ENCODE assay signal across 8 cellular contexts in the genomic region with DNA sequence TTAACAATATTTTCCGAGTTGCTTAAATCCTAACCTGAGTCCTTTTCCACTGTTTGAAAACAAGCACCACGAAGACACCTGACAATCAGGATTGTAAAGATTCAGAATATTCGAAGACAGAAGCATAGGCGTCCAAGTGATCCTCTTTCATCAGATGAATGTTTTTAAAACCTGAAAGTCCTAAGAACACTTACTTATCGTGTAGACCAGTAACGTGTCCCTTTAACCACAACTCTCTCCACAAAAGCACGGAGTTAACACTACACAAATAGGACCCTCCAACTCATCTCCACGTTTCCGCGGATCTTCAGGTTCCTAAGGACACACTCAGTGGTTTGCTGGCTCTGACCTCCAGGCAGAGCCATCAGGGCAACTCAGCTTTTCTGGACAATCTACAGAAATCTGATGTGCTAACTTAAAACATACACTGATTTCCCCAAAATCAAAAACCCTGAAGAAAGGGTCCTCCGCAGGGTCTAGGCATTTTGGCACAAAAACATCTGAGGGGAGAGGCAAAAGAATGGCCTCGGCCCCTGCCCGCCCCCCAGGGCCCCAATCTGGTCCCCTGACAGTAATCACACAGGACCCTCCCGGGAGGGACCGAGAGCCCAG. TPM values are rescaled to one million over a fixed set of nuclear protein-coding genes. Genes with fewer than 3 reads are reported as not detected.
DNase-seq lines count a peak whose midpoint lies in the region; ATAC-seq and TF ChIP-seq lines count a peak whose summit lies in the region.

No MANE protein-coding gene starts in this region.

- H3K27ac ChIP-seq in OCI-LY1 (ENCODE audit: low read depth, low read length, poor library complexity, severe bottlenecking) (peak overlapping the region; percentile 19), colonic mucosa (peak overlapping the region; percentile 81)

- intact Hi-C loops in activated CD4-positive, alpha-beta T cell treated with anti-CD3 and anti-CD28 coated beads for 36 hours (cut with DNase I, micrococcal nuclease), result loop anchor here (2.0 to 10.0 kb wide), 12 partner anchors 105 to 1821 kb away; a partner anchor contains a TSS
- intact Hi-C loops in colonic mucosa (cut with DNase I), result no loop called here

- no peaks in the 10 kb centered on the region for H4K20me1 ChIP-seq in OCI-LY1 (ENCODE audit: insufficient read depth, low read length)

- H3K9me3 Mint-ChIP-seq in activated CD4-positive, alpha-beta T cell treated with anti-CD3 and anti-CD28 coated beads for 36 hours (ENCODE audit: low read depth), result no peaks in the 10 kb centered on the region

- no peaks in the 10 kb centered on the region for H3K27me3 Mint-ChIP-seq in activated CD4-positive, alpha-beta T cell treated with anti-CD3 and anti-CD28 coated beads for 36 hours

- H3K79me2 ChIP-seq in OCI-LY1 (ENCODE audit: insufficient read depth, low read length), result peaks cover 53% of the 10 kb centered on the region

- DNase-seq in activated CD4-positive, alpha-beta T cell treated with anti-CD3 and anti-CD28 coated beads for 36 hours, result no peak
- DNase-seq in activated CD4-positive, alpha-beta T cell treated with anti-CD3 and anti-CD28 coated beads for 48 hours, result no peak
- DNase-seq in colonic mucosa, result peak; percentile 41
- no peak for DNase-seq in T-helper 9 cell
- no peak for DNase-seq in SW 1271 (lab: John Stamatoyannopoulos, UW)

- POLR2A ChIA-PET in activated CD4-positive, alpha-beta T cell treated with anti-CD3 and anti-CD28 coated beads for 36 hours (lab: Charles Lee), result interaction anchor here (0.8 kb wide), 1 partner anchor 40 kb away, joined by 4 read pairs; no protein-coding TSS in a partner anchor

- H3K4me1 ChIP-seq in OCI-LY1 (ENCODE audit: insufficient read depth, low read length, severe bottlenecking) (peaks cover 32% of the 10 kb centered on the region), colonic mucosa (peaks cover 7% of the 10 kb centered on the region), mucosa of stomach (ENCODE audit: control insufficient read depth, insufficient read depth, low read length) (peaks cover 1% of the 10 kb centered on the region)

- no peak overlapping the region for H2AFZ ChIP-seq in OCI-LY1 (ENCODE audit: low read length)

- H3K4me1 Mint-ChIP-seq in activated CD4-positive, alpha-beta T cell treated with anti-CD3 and anti-CD28 coated beads for 36 hours, result peaks cover 49% of the 10 kb centered on the region

- H3K36me3 ChIP-seq in OCI-LY1 (ENCODE audit: insufficient read depth, low read length) (0 out of 2 replicates have a peak, but pooled peaks cover 3% of the 10 kb centered on the region), colonic mucosa (no peaks in the 10 kb centered on the region), mucosa of stomach (ENCODE audit: control insufficient read depth, insufficient read depth, low read length) (no peaks in the 10 kb centered on the region)

- CTCF ChIA-PET in activated CD4-positive, alpha-beta T cell treated with anti-CD3 and anti-CD28 coated beads for 36 hours (lab: Charles Lee), result interaction anchor here (1.2 to 1.4 kb wide), 2 partner anchors 15 to 19 kb away, joined by 5 to 6 read pairs; no protein-coding TSS in a partner anchor

- H3F3A ChIP-seq in OCI-LY1 (ENCODE audit: insufficient read depth, low read length), result no peaks in the 10 kb centered on the region

- H3K9me3 ChIP-seq in OCI-LY1 (ENCODE audit: low read length) (no peaks in the 10 kb centered on the region), colonic mucosa (no peaks in the 10 kb centered on the region), mucosa of stomach (ENCODE audit: control insufficient read depth, low read length) (no peaks in the 10 kb centered on the region)

- TF ChIP-seq CTCF in OCI-LY1 (IDR thresholded peaks at IDR 0.05; ENCODE audit: low read length), result no peak
- TF ChIP-seq CTCF in colonic mucosa (IDR thresholded peaks at IDR 0.05), result no peak

- no peaks in the 10 kb centered on the region for H3K9me2 ChIP-seq in OCI-LY1 (ENCODE audit: low read depth, low read length)

- H3K9ac ChIP-seq in OCI-LY1 (ENCODE audit: low read length) (peak overlapping the region; percentile 84), colonic mucosa (ENCODE audit: low read depth in 2 of 2, low read length in 2 of 2) (peak overlapping the region; percentile 92 to 99), mucosa of stomach (ENCODE audit: low read length) (peak overlapping the region; percentile 96)

- H3K27ac Mint-ChIP-seq in activated CD4-positive, alpha-beta T cell treated with anti-CD3 and anti-CD28 coated beads for 36 hours, result peak overlapping the region; percentile 75

- no peak for ATAC-seq in activated CD4-positive, alpha-beta T cell treated with anti-CD3 and anti-CD28 coated beads for 36 hours
- no peak for ATAC-seq in HG03135 (IDR thresholded peaks at IDR 0.05; ENCODE audit: unreplicated experiment)

- peaks cover 21% of the 10 kb centered on the region for H3K36me3 Mint-ChIP-seq in activated CD4-positive, alpha-beta T cell treated with anti-CD3 and anti-CD28 coated beads for 36 hours (ENCODE audit: low read depth)

- peak overlapping the region; percentile 79 for H3K4me3 Mint-ChIP-seq in activated CD4-positive, alpha-beta T cell treated with anti-CD3 and anti-CD28 coated beads for 36 hours

- H3K4me3 ChIP-seq in OCI-LY1 (ENCODE audit: low read depth, low read length, poor library complexity, severe bottlenecking) (peak overlapping the region; percentile 76), colonic mucosa (peak overlapping the region; percentile 78), mucosa of stomach (ENCODE audit: low read length) (peak overlapping the region; percentile 57)

- no peaks in the 10 kb centered on the region for H3K27me3 ChIP-seq in OCI-LY1 (ENCODE audit: insufficient read depth, low read length)
- H3K27me3 ChIP-seq in colonic mucosa, result no peaks in the 10 kb centered on the region
- H3K27me3 ChIP-seq in mucosa of stomach (ENCODE audit: control insufficient read depth, insufficient read depth, low read length), result no peaks in the 10 kb centered on the region

- H3K4me2 ChIP-seq in OCI-LY1 (ENCODE audit: low read length), result peak overlapping the region; percentile 96

RNA-seq across cellular contexts. Expression of a gene that starts 1.1 kb away (rescaled TPM):
- total RNA-seq in activated CD4-positive, alpha-beta T cell treated with anti-CD3 and anti-CD28 coated beads for 36 hours, result 10 to 100 TPM; 41.6 to 61.1 TPM
- 10 to 100 TPM; 49.3 to 53.7 TPM for total RNA-seq in colonic mucosa
